In genomic region chr11:70522613-70523311, GRCh38 we compare ENCODE assay signal across 14 cellular contexts.
DNase-seq lines count a peak whose midpoint lies in the region; ATAC-seq and TF ChIP-seq lines count a peak whose summit lies in the region.
"Had no signal": no experiment of that assay in that cellular context is flagged by ENCODE, and none has a peak within 500 bp of the region (broad histone marks: within the 10 kb centered on the region; RNA-seq: fewer than 3 reads in every experiment).

No MANE protein-coding gene starts in this region.

- H3K4me3 ChIP-seq in OCI-LY3 (ENCODE audit: low read length) (peak overlapping the region; percentile 55), mucosa of descending colon (no peak overlapping the region), vagina (no peak overlapping the region)
- H3K4me3 ChIP-seq: colonic mucosa, tibial nerve had no signal

- H3K27ac Mint-ChIP-seq in activated CD4-positive, alpha-beta T cell treated with anti-CD3 and anti-CD28 coated beads for 36 hours: no peak overlapping the region
- H3K27ac Mint-ChIP-seq: CD8-positive, alpha-beta T cell had no signal

- peaks cover 8% of the 10 kb centered on the region; the same call in 1 of the 2 replicates for H3K27me3 ChIP-seq in OCI-LY3 (ENCODE audit: low read depth, low read length)
- H3K27me3 ChIP-seq in vagina: no peaks in the 10 kb centered on the region
- H3K27me3 ChIP-seq: colonic mucosa had no signal

- H3K4me2 ChIP-seq in OCI-LY3 (ENCODE audit: low read length): peak overlapping the region; percentile 85

- H4K20me1 ChIP-seq in OCI-LY3 (ENCODE audit: insufficient read depth, low read length): no peaks in the 10 kb centered on the region

- no peak overlapping the region for H3K4me3 Mint-ChIP-seq in activated CD4-positive, alpha-beta T cell treated with anti-CD3 and anti-CD28 coated beads for 36 hours
- H3K4me3 Mint-ChIP-seq: CD8-positive, alpha-beta T cell; naive thymus-derived CD8-positive, alpha-beta T cell had no signal

- no peaks in the 10 kb centered on the region for H3K79me2 ChIP-seq in OCI-LY3 (ENCODE audit: low read length)

- peak; percentile 73 for ATAC-seq in mucosa of descending colon
- ATAC-seq in HG02571 (IDR thresholded peaks at IDR 0.05; ENCODE audit: unreplicated experiment): no peak
- no peak for ATAC-seq in activated CD4-positive, alpha-beta T cell treated with anti-CD3 and anti-CD28 coated beads for 36 hours
- ATAC-seq: CD8-positive, alpha-beta T cell; naive thymus-derived CD8-positive, alpha-beta T cell had no signal

- DNase-seq in DMS153 treated with DMSO at 0.1 percent for 48 hours (lab: John Stamatoyannopoulos, UW; ENCODE audit: unreplicated experiment): peak; percentile 70
- peak; percentile 77 for DNase-seq in NCI-H1092 (lab: John Stamatoyannopoulos, UW)
- peak in 2 of 3 donors; percentile 28 to 52 for DNase-seq in mucosa of descending colon
- DNase-seq in activated naive CD4-positive, alpha-beta T cell (lab: John Stamatoyannopoulos, UW): no peak
- DNase-seq in vagina (ENCODE audit: extremely low spot score in 2 of 2): no peak
- DNase-seq in activated CD4-positive, alpha-beta T cell treated with anti-CD3 and anti-CD28 coated beads for 36 hours: no peak
- DNase-seq: CD8-positive, alpha-beta T cell; colonic mucosa; NCI-H1105 treated with DMSO at 0.1 percent for 48 hours; stimulated activated CD4-positive, alpha-beta T cell treated with anti-CD3 and anti-CD28 coated beads, Interleukin-4, amount 100 ng/mL, for 1 hour had no signal

- H3K36me3 ChIP-seq in OCI-LY3 (replicated peaks; ENCODE audit: low read depth, low read length) (no peaks in the 10 kb centered on the region), mucosa of descending colon (ENCODE audit: low read depth) (no peaks in the 10 kb centered on the region), vagina (no peaks in the 10 kb centered on the region)
- H3K36me3 ChIP-seq: colonic mucosa, tibial nerve had no signal

- TF ChIP-seq POLR2A in vagina (IDR thresholded peaks at IDR 0.05): no peak

- peak overlapping the region; percentile 34; the same call in 1 of the 2 replicates for H3K9ac ChIP-seq in OCI-LY3 (ENCODE audit: low read length)

- CTCF ChIA-PET in activated CD4-positive, alpha-beta T cell treated with anti-CD3 and anti-CD28 coated beads for 36 hours (lab: Charles Lee): no interaction called here

- H3K9me3 ChIP-seq in OCI-LY3 (ENCODE audit: insufficient read depth, low read length): no peaks in the 10 kb centered on the region
- no peaks in the 10 kb centered on the region for H3K9me3 ChIP-seq in mucosa of descending colon
- H3K9me3 ChIP-seq in vagina: no peaks in the 10 kb centered on the region
- H3K9me3 ChIP-seq: colonic mucosa had no signal

- H3K9me3 Mint-ChIP-seq in activated CD4-positive, alpha-beta T cell treated with anti-CD3 and anti-CD28 coated beads for 36 hours (ENCODE audit: low read depth): no peaks in the 10 kb centered on the region
- H3K9me3 Mint-ChIP-seq: CD8-positive, alpha-beta T cell; naive thymus-derived CD8-positive, alpha-beta T cell had no signal

- H3K4me1 ChIP-seq in OCI-LY3 (ENCODE audit: low read length) (peaks cover 57% of the 10 kb centered on the region), mucosa of descending colon (ENCODE audit: low read depth) (no peaks in the 10 kb centered on the region), vagina (no peaks in the 10 kb centered on the region)
- H3K4me1 ChIP-seq: colonic mucosa, tibial nerve had no signal

- H3K27me3 Mint-ChIP-seq in activated CD4-positive, alpha-beta T cell treated with anti-CD3 and anti-CD28 coated beads for 36 hours: peaks cover 22% of the 10 kb centered on the region

- POLR2A ChIA-PET in activated CD4-positive, alpha-beta T cell treated with anti-CD3 and anti-CD28 coated beads for 36 hours (lab: Charles Lee): no interaction called here

- intact Hi-C loops in mucosa of descending colon (cut with DNase I, micrococcal nuclease): no loop called here
- intact Hi-C loops in vagina (cut with DNase I): no loop called here
- intact Hi-C loops in activated CD4-positive, alpha-beta T cell treated with anti-CD3 and anti-CD28 coated beads for 36 hours (cut with DNase I, micrococcal nuclease): no loop called here

- TF ChIP-seq CTCF in OCI-LY3 (IDR thresholded peaks at IDR 0.05; ENCODE audit: low read depth, low read length) (peak; percentile 44), mucosa of descending colon (IDR thresholded peaks at IDR 0.05) (no peak), vagina (IDR thresholded peaks at IDR 0.05) (no peak)

- peak overlapping the region; percentile 75 for H3K27ac ChIP-seq in OCI-LY3 (ENCODE audit: low read length)
- H3K27ac ChIP-seq in vagina: no peak overlapping the region
- H3K27ac ChIP-seq: colonic mucosa, tibial nerve had no signal

- H2AFZ ChIP-seq in OCI-LY3 (ENCODE audit: low read depth, low read length): no peak overlapping the region

- H3K36me3 Mint-ChIP-seq in activated CD4-positive, alpha-beta T cell treated with anti-CD3 and anti-CD28 coated beads for 36 hours (ENCODE audit: low read depth): no peaks in the 10 kb centered on the region
- H3K36me3 Mint-ChIP-seq: CD8-positive, alpha-beta T cell; naive thymus-derived CD8-positive, alpha-beta T cell had no signal

- H3K4me1 Mint-ChIP-seq in activated CD4-positive, alpha-beta T cell treated with anti-CD3 and anti-CD28 coated beads for 36 hours: no peaks in the 10 kb centered on the region
- H3K4me1 Mint-ChIP-seq: naive thymus-derived CD8-positive, alpha-beta T cell had no signal

Comparison
In these comparisons a context has a peak if more than half of its experiments do, and no peak if none do; other contexts are left out.
1. DNase-seq: peak in DMS153 treated with DMSO at 0.1 percent for 48 hours (single experiment), NCI-H1092 (single experiment) and mucosa of descending colon (2 of 3); none in activated naive CD4-positive, alpha-beta T cell (0 of 4), vagina (0 of 2) and activated CD4-positive, alpha-beta T cell treated with anti-CD3 and anti-CD28 coated beads for 36 hours (single experiment).